In the genomic region with DNA sequence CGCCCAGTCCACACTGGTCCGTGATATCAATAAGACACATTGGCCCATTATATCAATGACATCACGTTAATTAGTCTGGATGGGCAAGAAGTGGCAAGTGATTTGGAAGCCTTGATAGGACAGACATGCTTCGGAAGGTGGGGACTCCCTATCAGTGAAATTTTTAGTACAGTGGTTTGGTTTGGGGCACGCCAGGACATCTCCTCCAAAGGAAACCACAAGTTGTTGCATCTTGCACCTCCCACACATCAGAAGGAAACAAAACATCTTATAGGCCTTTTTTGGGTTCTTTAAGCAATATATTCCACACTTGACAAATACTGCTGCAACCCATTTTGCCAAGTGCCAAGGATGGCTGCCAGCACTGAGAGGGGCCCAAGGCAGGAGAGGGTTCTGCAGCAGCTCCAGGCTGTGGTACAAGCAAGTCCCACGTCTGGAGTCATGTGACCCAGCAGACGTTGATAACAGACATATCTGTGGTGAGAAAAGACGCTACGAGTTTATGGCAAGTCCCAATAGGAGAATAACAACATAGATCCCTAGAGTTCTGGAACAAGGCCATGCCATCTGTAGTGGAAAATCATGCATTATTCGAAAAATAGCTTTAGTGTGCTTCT, we compare ENCODE assay signal across 17 cellular contexts.
DNase-seq lines count a peak whose midpoint lies in the region; ATAC-seq and TF ChIP-seq lines count a peak whose summit lies in the region.
"Had no signal": no experiment of that assay in that cellular context is flagged by ENCODE, and none has a peak within 500 bp of the region (broad histone marks: within the 10 kb centered on the region; RNA-seq: fewer than 3 reads in every experiment).

No MANE protein-coding gene starts in this region.

- H3F3A ChIP-seq in Loucy (ENCODE audit: low read depth): no peaks in the 10 kb centered on the region

- whole genome bisulfite sequencing in psoas muscle, 3 donors: 57 to 66% (median 58%) methylated on average over 10 of the region's 10 CpGs

- H3K9ac ChIP-seq in Loucy (ENCODE audit: low read depth, low read length, poor library complexity, severe bottlenecking): peak overlapping the region; percentile 22

- no peaks in the 10 kb centered on the region for H3K36me3 Mint-ChIP-seq in activated T-cell treated with anti-CD3 and anti-CD28 coated beads, Interleukin-2, amount 50 U/mL, for 72 hours (ENCODE audit: insufficient read depth in 2 of 2)

- intact Hi-C loops in psoas muscle (cut with DNase I): no loop called here

- no peaks in the 10 kb centered on the region for H3K9me2 ChIP-seq in Loucy (replicated peaks; ENCODE audit: low read depth, low read length)

- H2AFZ ChIP-seq in Loucy (ENCODE audit: low read length): no peak overlapping the region

- H3K4me3 Mint-ChIP-seq in activated T-cell treated with anti-CD3 and anti-CD28 coated beads, Interleukin-2, amount 50 U/mL, for 72 hours: peak overlapping the region; percentile 30 to 43

- no peak overlapping the region for H3K27ac Mint-ChIP-seq in activated T-cell treated with anti-CD3 and anti-CD28 coated beads, Interleukin-2, amount 50 U/mL, for 72 hours

- TF ChIP-seq CTCF in Loucy (conservative IDR thresholded peaks at IDR 0.05; ENCODE audit: low read length): no peak
- no peak for TF ChIP-seq CTCF in psoas muscle (IDR thresholded peaks at IDR 0.05)

- H3K9me3 ChIP-seq in Loucy (ENCODE audit: insufficient read depth, low read depth, low read length): no peaks in the 10 kb centered on the region
- no peaks in the 10 kb centered on the region for H3K9me3 ChIP-seq in psoas muscle
- H3K9me3 ChIP-seq: Caco-2, left lung had no signal

- H3K36me3 ChIP-seq in Loucy (ENCODE audit: insufficient read depth, low read length) (no peaks in the 10 kb centered on the region), psoas muscle (ENCODE audit: insufficient read depth in 1 of 2, low read depth in 1 of 2) (no peaks in the 10 kb centered on the region)
- H3K36me3 ChIP-seq: left lung, tibial artery had no signal

- H3K27me3 ChIP-seq in Loucy (ENCODE audit: insufficient read depth, low read length, poor library complexity, severe bottlenecking) (no peaks in the 10 kb centered on the region), psoas muscle (ENCODE audit: insufficient read depth in 3 of 3, low read length in 2 of 3) (peaks cover 0 to 68% (median 10%) of the 10 kb centered on the region in 3 donors)

- ATAC-seq in activated T-cell treated with anti-CD3 and anti-CD28 coated beads, Interleukin-2, amount 50 U/mL, for 72 hours (replicated peaks in 1 of 2): peak; percentile 34 to 37
- ATAC-seq in psoas muscle: no peak
- ATAC-seq: left lung, Panc1 had no signal

- H3K27ac ChIP-seq in psoas muscle: no peak overlapping the region
- H3K27ac ChIP-seq: 22Rv1, left lung, tibial artery had no signal

- DNase-seq in DMS 273 (lab: John Stamatoyannopoulos, UW; ENCODE audit: unreplicated experiment) (peak; percentile 63), DMS 273 treated with DMSO at 0.1 percent for 48 hours (lab: John Stamatoyannopoulos, UW) (no peak), middle frontal gyrus (ENCODE audit: extremely low spot score, low spot score) (peak; percentile 37), psoas muscle (no peak), GM19240 (ENCODE audit: insufficient read length, low spot score) (no peak)
- no peak for DNase-seq in activated T-cell treated with anti-CD3 and anti-CD28 coated beads, Interleukin-2, amount 50 U/mL, for 72 hours
- DNase-seq in central memory CD4-positive, alpha-beta T cell: no peak
- DNase-seq: Caco-2, caudate nucleus, Karpas-422, left lung, NCI-H2227 treated with DMSO at 0.1 percent for 48 hours, small intestine, tibial artery had no signal

- no peaks in the 10 kb centered on the region for H3K79me2 ChIP-seq in Loucy (ENCODE audit: insufficient read depth, low read length)

- H4K20me1 ChIP-seq in Loucy (ENCODE audit: insufficient read depth, low read length, poor library complexity, severe bottlenecking): no peaks in the 10 kb centered on the region

- peak overlapping the region; percentile 77 for H3K4me2 ChIP-seq in Loucy (ENCODE audit: low read depth, low read length, poor library complexity, severe bottlenecking)

- H3K4me3 ChIP-seq in Loucy (ENCODE audit: low read length, poor library complexity, severe bottlenecking) (peak overlapping the region; percentile 50), psoas muscle (no peak overlapping the region)
- H3K4me3 ChIP-seq: left lung, tibial artery had no signal

- peaks cover 0 to 2% of the 10 kb centered on the region in 2 donors for H3K9me3 Mint-ChIP-seq in activated T-cell treated with anti-CD3 and anti-CD28 coated beads, Interleukin-2, amount 50 U/mL, for 72 hours

- H3K4me1 ChIP-seq in Loucy (ENCODE audit: insufficient read depth, low read length, poor library complexity, severe bottlenecking) (peaks cover 22% of the 10 kb centered on the region), psoas muscle (no peaks in the 10 kb centered on the region)
- H3K4me1 ChIP-seq: Caco-2, left lung, tibial artery had no signal

- peaks cover 26% of the 10 kb centered on the region for H3K4me1 Mint-ChIP-seq in activated T-cell treated with anti-CD3 and anti-CD28 coated beads, Interleukin-2, amount 50 U/mL, for 72 hours (ENCODE audit: low read depth)

- no peaks in the 10 kb centered on the region for H3K27me3 Mint-ChIP-seq in activated T-cell treated with anti-CD3 and anti-CD28 coated beads, Interleukin-2, amount 50 U/mL, for 72 hours (ENCODE audit: low read depth)

Comparison
In these comparisons a context has a peak if more than half of its experiments do, and no peak if none do; other contexts are left out.
1. DNase-seq: peak in DMS 273 (single experiment) and middle frontal gyrus (single experiment); none in DMS 273 treated with DMSO at 0.1 percent for 48 hours (single experiment), activated T-cell treated with anti-CD3 and anti-CD28 coated beads, Interleukin-2, amount 50 U/mL, for 72 hours (0 of 2), central memory CD4-positive, alpha-beta T cell (single experiment), psoas muscle (0 of 2) and GM19240 (single experiment).
2. ATAC-seq: peak in activated T-cell treated with anti-CD3 and anti-CD28 coated beads, Interleukin-2, amount 50 U/mL, for 72 hours (2 of 2); none in psoas muscle (0 of 4).